7 cellular contexts compared by ENCODE assay signal in the genomic region with DNA sequence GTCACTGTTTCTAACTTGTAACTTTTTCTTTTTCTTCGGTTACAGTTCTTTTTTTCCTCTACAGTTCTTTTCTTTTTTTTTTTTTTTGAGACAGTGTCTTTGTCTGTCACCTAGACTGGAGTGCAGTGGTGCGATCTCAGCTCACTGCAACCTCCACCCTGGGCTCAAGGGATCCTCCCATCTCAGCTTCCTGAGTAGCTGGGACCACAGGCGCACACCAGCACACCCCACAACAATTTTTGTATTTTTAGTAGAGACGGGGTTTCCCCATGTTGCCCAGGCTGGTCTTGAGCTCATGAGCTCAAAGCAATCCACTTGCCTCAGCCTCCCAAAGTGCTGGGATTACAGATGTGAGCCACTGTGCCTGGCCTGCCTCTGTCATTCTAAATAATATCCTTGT. TPM values are rescaled to one million over a fixed set of nuclear protein-coding genes. Genes with fewer than 3 reads are reported as not detected.
DNase-seq lines count a peak whose midpoint lies in the region; ATAC-seq, FAIRE-seq and TF ChIP-seq lines count a peak whose summit lies in the region.
"Not testable (repeated sequence)": the region's sequence is repeated elsewhere in the genome, so short reads cannot be mapped to it uniquely, and the experiment has no call there.

No MANE protein-coding gene starts in this region.

- DNase-seq in GM18507 (ENCODE audit: extremely low spot score, insufficient read length, low read depth); GM23338 (ENCODE audit: low spot score); activated B cell treated with CpG ODN at 0.5 μM for 24 hours; cardiac muscle cell (ENCODE audit: low read depth in 1 of 2, low spot score in 1 of 2); naive thymus-derived CD8-positive, alpha-beta T cell: not testable (repeated sequence)

- not testable (repeated sequence) for H3K9me2 ChIP-seq in GM23338 (ENCODE audit: insufficient read depth)

- H3K27ac ChIP-seq in GM23338 (ENCODE audit: low read depth): not testable (repeated sequence)
- peak overlapping the region; percentile 39 for H3K27ac ChIP-seq in cardiac muscle cell

- not testable (repeated sequence) for ATAC-seq in GM23338
- peak; percentile 48 for ATAC-seq in activated B cell treated with CpG ODN at 0.5 μM for 24 hours (ENCODE audit: low read depth)
- peak; percentile 47 to 48 for ATAC-seq in naive thymus-derived CD8-positive, alpha-beta T cell

- H3K4me3 Mint-ChIP-seq in GM23338: not testable (repeated sequence)
- H3K4me3 Mint-ChIP-seq in IgD-negative memory B cell: peak overlapping the region; percentile 67 to 92 (median 80)
- H3K4me3 Mint-ChIP-seq in activated B cell treated with CpG ODN at 0.5 μM for 24 hours: peak overlapping the region; percentile 60
- H3K4me3 Mint-ChIP-seq in activated naive CD4-positive, alpha-beta T cell treated with anti-CD3 and anti-CD28 coated beads, Interleukin-2, amount 50 U/mL, for 24 hours: peak overlapping the region; percentile 36
- H3K4me3 Mint-ChIP-seq in naive thymus-derived CD8-positive, alpha-beta T cell: peak overlapping the region in 1 of 10 donors; percentile 43

- CTCF ChIA-PET in activated B cell treated with CpG ODN at 0.5 μM for 24 hours (lab: Charles Lee): not testable (repeated sequence)

- H2AFZ ChIP-seq in GM23338: not testable (repeated sequence)

- intact Hi-C loops in activated B cell treated with CpG ODN at 0.5 μM for 24 hours (cut with micrococcal nuclease): loop anchor here (1.0 to 2.0 kb wide), 3 partner anchors 14 to 24 kb away; no protein-coding TSS in a partner anchor

- not testable (repeated sequence) for H3K4me3 ChIP-seq in GM23338, cardiac muscle cell

- not testable (repeated sequence) for H3K4me2 ChIP-seq in GM23338

- POLR2A ChIA-PET in activated B cell treated with CpG ODN at 0.5 μM for 24 hours (lab: Charles Lee): interaction anchor here (0.6 to 2.9 kb wide), 9 partner anchors 11 to 39 kb away, joined by 3 to 28 read pairs (median 5); no protein-coding TSS in a partner anchor
- POLR2A ChIA-PET in naive thymus-derived CD8-positive, alpha-beta T cell (lab: Charles Lee): not testable (repeated sequence)

- not testable (repeated sequence) for H3K36me3 ChIP-seq in GM23338 (ENCODE audit: insufficient read depth); cardiac muscle cell

- not testable (repeated sequence) for H3K27me3 Mint-ChIP-seq in GM23338 (ENCODE audit: insufficient read depth, low read depth, poor library complexity); IgD-negative memory B cell; activated B cell treated with CpG ODN at 0.5 μM for 24 hours; activated naive CD4-positive, alpha-beta T cell treated with anti-CD3 and anti-CD28 coated beads, Interleukin-2, amount 50 U/mL, for 24 hours; naive thymus-derived CD8-positive, alpha-beta T cell

- H3K79me2 ChIP-seq in GM23338 (replicated peaks; ENCODE audit: insufficient read depth): peaks cover 64% of the 10 kb centered on the region

- H3K4me1 Mint-ChIP-seq in GM23338 (peaks cover 51% of the 10 kb centered on the region), IgD-negative memory B cell (peaks cover 70 to 78% (median 78%) of the 10 kb centered on the region in 3 donors), activated B cell treated with CpG ODN at 0.5 μM for 24 hours (peaks cover 86% of the 10 kb centered on the region)
- peaks cover 50% of the 10 kb centered on the region for H3K4me1 Mint-ChIP-seq in activated naive CD4-positive, alpha-beta T cell treated with anti-CD3 and anti-CD28 coated beads, Interleukin-2, amount 50 U/mL, for 24 hours
- peaks cover 14 to 78% (median 36%) of the 10 kb centered on the region in 4 donors for H3K4me1 Mint-ChIP-seq in naive thymus-derived CD8-positive, alpha-beta T cell

- H3F3A ChIP-seq in GM23338 (replicated peaks; ENCODE audit: low read depth): not testable (repeated sequence)

- H3K27ac Mint-ChIP-seq in GM23338 (peak overlapping the region; percentile 65; the same call in 1 of the 2 replicates), IgD-negative memory B cell (peak overlapping the region; percentile 86 to 92 (median 90)), activated B cell treated with CpG ODN at 0.5 μM for 24 hours (peak overlapping the region; percentile 81)
- H3K27ac Mint-ChIP-seq in activated naive CD4-positive, alpha-beta T cell treated with anti-CD3 and anti-CD28 coated beads, Interleukin-2, amount 50 U/mL, for 24 hours: not testable (repeated sequence)
- peak overlapping the region in 4 of 10 donors; percentile 60 to 76 (median 68) for H3K27ac Mint-ChIP-seq in naive thymus-derived CD8-positive, alpha-beta T cell

- not testable (repeated sequence) for H3K9me3 Mint-ChIP-seq in GM23338; IgD-negative memory B cell; activated B cell treated with CpG ODN at 0.5 μM for 24 hours; activated naive CD4-positive, alpha-beta T cell treated with anti-CD3 and anti-CD28 coated beads, Interleukin-2, amount 50 U/mL, for 24 hours; naive thymus-derived CD8-positive, alpha-beta T cell

- not testable (repeated sequence) for H3K9me3 ChIP-seq in cardiac muscle cell (ENCODE audit: low read depth)

- TF ChIP-seq CTCF in GM23338 (conservative IDR thresholded peaks at IDR 0.05; ENCODE audit: low read depth in 2 of 2); activated B cell treated with CpG ODN at 0.5 μM for 24 hours (IDR thresholded peaks at IDR 0.05); cardiac muscle cell (IDR thresholded peaks at IDR 0.05; ENCODE audit: low read depth, low read length): not testable (repeated sequence)

- not testable (repeated sequence) for H4K20me1 ChIP-seq in GM23338 (replicated peaks; ENCODE audit: insufficient read depth)

- H3K27me3 ChIP-seq in GM23338 (ENCODE audit: insufficient read depth); cardiac muscle cell: not testable (repeated sequence)

- H3K36me3 Mint-ChIP-seq in GM23338 (ENCODE audit: low read depth); IgD-negative memory B cell; activated B cell treated with CpG ODN at 0.5 μM for 24 hours (ENCODE audit: low read depth); activated naive CD4-positive, alpha-beta T cell treated with anti-CD3 and anti-CD28 coated beads, Interleukin-2, amount 50 U/mL, for 24 hours; naive thymus-derived CD8-positive, alpha-beta T cell: not testable (repeated sequence)

- peak; percentile 35 for FAIRE-seq in GM18507 (lab: Jason Lieb, UNC)

- H3K4me1 ChIP-seq in GM23338 (ENCODE audit: insufficient read depth) (peaks cover 55% of the 10 kb centered on the region), cardiac muscle cell (ENCODE audit: low read depth) (peaks cover 18% of the 10 kb centered on the region)

RNA-seq across cellular contexts. Expression of a gene that starts 42.7 kb away (rescaled TPM):
- total RNA-seq in GM23338 (2014; rRNA removed; shearing (Covaris generic)): 47.4 and 50.1 TPM in 2 replicates
- polyA plus RNA-seq in GM23338 (2016; fragmentation: Nextera tagmentation; extraction: Ambion mirVana): 12.2 and 13.4 TPM in 2 replicates
- polyA plus RNA-seq in IgD-negative memory B cell: 24.6 TPM
- 54.5 and 58.4 TPM in 2 replicates for total RNA-seq in activated B cell treated with CpG ODN at 0.5 μM for 24 hours
- total RNA-seq in cardiac muscle cell: 66.4 and 74.5 TPM in 2 replicates
- polyA plus RNA-seq in cardiac muscle cell: 28.6 and 37.3 TPM in 2 replicates
- 10 to 100 TPM; 18.8 to 19.1 TPM for total RNA-seq in naive thymus-derived CD8-positive, alpha-beta T cell
- 1 to 10 TPM; 4.3 to 8.3 (median 4.8) TPM for polyA plus RNA-seq in naive thymus-derived CD8-positive, alpha-beta T cell
